ENCODE assay signal across 19 cellular contexts in the genomic region with DNA sequence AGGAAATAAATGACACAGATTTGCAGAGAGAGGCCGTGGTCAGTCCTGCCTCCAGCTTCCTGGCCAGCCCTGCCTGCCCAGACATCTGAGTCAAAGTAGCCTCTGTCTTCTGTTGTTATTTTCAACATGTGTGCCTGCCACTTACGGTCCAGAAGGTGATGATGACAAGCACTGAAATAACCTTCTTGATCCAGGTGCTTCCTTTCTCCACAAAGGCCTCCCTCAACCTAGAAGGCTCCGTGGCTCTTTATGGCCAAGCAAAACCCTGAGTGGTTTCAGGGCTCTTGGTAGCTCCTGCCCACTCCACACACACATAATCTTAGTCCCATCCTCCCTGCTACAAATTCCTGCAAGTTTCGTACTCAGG. TPM values are rescaled to one million over a fixed set of nuclear protein-coding genes. Genes with fewer than 3 reads are reported as not detected.
A peak's percentile ranks its signal among the peaks of the same experiment; 100 is the strongest.
DNase-seq lines count a peak whose midpoint lies in the region; ATAC-seq and TF ChIP-seq lines count a peak whose summit lies in the region.
"Had no signal": no experiment of that assay in that cellular context is flagged by ENCODE, and none has a peak within 500 bp of the region (broad histone marks: within the 10 kb centered on the region; RNA-seq: fewer than 3 reads in every experiment).

No MANE protein-coding gene starts in this region.

- no peaks in the 10 kb centered on the region for H3K9me3 ChIP-seq in right atrium auricular region
- H3K9me3 ChIP-seq: colonic mucosa, mucosa of descending colon, SJCRH30, tibial artery had no signal

- H3K9me3 Mint-ChIP-seq in stimulated activated memory B cell treated with anti-CD40 and anti-IgM and Interleukin-4, amounts not matched to agents 10 μg/mL and 1 μg/mL and 100 μg/mL, for 72 hours: no peaks in the 10 kb centered on the region
- H3K9me3 Mint-ChIP-seq in effector memory CD8-positive, alpha-beta T cell: no peaks in the 10 kb centered on the region
- H3K9me3 Mint-ChIP-seq: activated naive CD4-positive, alpha-beta T cell treated with anti-CD3 and anti-CD28 coated beads, Interleukin-2, amount 50 U/mL, for 72 hours; activated T-cell treated with anti-CD3 and anti-CD28 coated beads, Interleukin-2, amount 50 U/mL, for 72 hours; H9; stimulated activated naive B cell treated with anti-CD40 and anti-IgM and Interleukin-4, amounts not matched to agents 10 μg/mL and 1 μg/mL and 100 μg/mL, for 72 hours; T-helper 2 cell treated with Interferon-gamma antibody and Interleukin-4, amounts not matched to agents 5 μg/mL and 100 μg/mL, for 36 hours had no signal

- POLR2A ChIA-PET in RWPE1 (lab: Yijun Ruan, JAX; ENCODE audit: low non-redundant PET): no interaction called here

- no peak for ATAC-seq in left cardiac atrium
- peak; percentile 12 for ATAC-seq in HG03159 (IDR thresholded peaks at IDR 0.05; ENCODE audit: unreplicated experiment)
- ATAC-seq in stimulated activated memory B cell treated with anti-CD40 and anti-IgM and Interleukin-4, amounts not matched to agents 10 μg/mL and 1 μg/mL and 100 μg/mL, for 72 hours: no peak
- ATAC-seq in HG02763 (IDR thresholded peaks at IDR 0.05; ENCODE audit: unreplicated experiment): no peak
- ATAC-seq in effector memory CD8-positive, alpha-beta T cell (replicated peaks): no peak

- no peak overlapping the region for H3K4me3 ChIP-seq in right atrium auricular region
- H3K4me3 ChIP-seq: colonic mucosa, mucosa of descending colon, SJCRH30, tibial artery had no signal

- in situ Hi-C loops in KBM-7 (cut with MboI; ENCODE audit: low pct_unique_long_range_greater_than_20kb, low sequenced_read_pairs): loop anchor here (25.0 kb wide), 2 partner anchors 230 to 470 kb away; no protein-coding TSS in a partner anchor

- no peaks in the 10 kb centered on the region for H3K36me3 Mint-ChIP-seq in stimulated activated memory B cell treated with anti-CD40 and anti-IgM and Interleukin-4, amounts not matched to agents 10 μg/mL and 1 μg/mL and 100 μg/mL, for 72 hours
- no peaks in the 10 kb centered on the region for H3K36me3 Mint-ChIP-seq in effector memory CD8-positive, alpha-beta T cell (ENCODE audit: insufficient read depth)
- H3K36me3 Mint-ChIP-seq: activated naive CD4-positive, alpha-beta T cell treated with anti-CD3 and anti-CD28 coated beads, Interleukin-2, amount 50 U/mL, for 72 hours; stimulated activated naive B cell treated with anti-CD40 and anti-IgM and Interleukin-4, amounts not matched to agents 10 μg/mL and 1 μg/mL and 100 μg/mL, for 72 hours had no signal

- H3K27ac ChIP-seq in right atrium auricular region (no peak overlapping the region), RWPE1 (peak overlapping the region; percentile 65)
- H3K27ac ChIP-seq: colonic mucosa, SJCRH30, tibial artery had no signal

- DNase-seq in left cardiac atrium: peak; percentile 6
- no peak for DNase-seq in right atrium auricular region (ENCODE audit: low spot score)
- no peak for DNase-seq in RWPE1 (ENCODE audit: low spot score)
- DNase-seq in effector memory CD8-positive, alpha-beta T cell: no peak
- no peak for DNase-seq in KBM-7
- DNase-seq: kidney, tibial artery had no signal

- CTCF ChIA-PET in RWPE1 (lab: Yijun Ruan, JAX): interaction anchor here (0.5 to 3.3 kb wide), 24 partner anchors 17 to 498 kb away, joined by 3 to 18 read pairs (median 4); no protein-coding TSS in a partner anchor

- peak overlapping the region; percentile 79 for H3K4me3 Mint-ChIP-seq in stimulated activated memory B cell treated with anti-CD40 and anti-IgM and Interleukin-4, amounts not matched to agents 10 μg/mL and 1 μg/mL and 100 μg/mL, for 72 hours
- peak overlapping the region in 1 of 2 donors; percentile 71 for H3K4me3 Mint-ChIP-seq in effector memory CD8-positive, alpha-beta T cell

- peak overlapping the region; percentile 5 for H3K27ac Mint-ChIP-seq in stimulated activated memory B cell treated with anti-CD40 and anti-IgM and Interleukin-4, amounts not matched to agents 10 μg/mL and 1 μg/mL and 100 μg/mL, for 72 hours
- H3K27ac Mint-ChIP-seq in effector memory CD8-positive, alpha-beta T cell: no peak overlapping the region
- H3K27ac Mint-ChIP-seq: activated naive CD4-positive, alpha-beta T cell treated with anti-CD3 and anti-CD28 coated beads, Interleukin-2, amount 50 U/mL, for 72 hours; activated T-cell treated with anti-CD3 and anti-CD28 coated beads, Interleukin-2, amount 50 U/mL, for 72 hours; H9; T-helper 2 cell treated with Interferon-gamma antibody and Interleukin-4, amounts not matched to agents 5 μg/mL and 100 μg/mL, for 36 hours had no signal

- H3K4me1 ChIP-seq in right atrium auricular region: peaks cover 0 to 13% of the 10 kb centered on the region in 2 donors

- peaks cover 25% of the 10 kb centered on the region for H3K4me1 Mint-ChIP-seq in stimulated activated memory B cell treated with anti-CD40 and anti-IgM and Interleukin-4, amounts not matched to agents 10 μg/mL and 1 μg/mL and 100 μg/mL, for 72 hours
- H3K4me1 Mint-ChIP-seq in effector memory CD8-positive, alpha-beta T cell (ENCODE audit: low read depth in 2 of 2): peaks cover 7 to 8% of the 10 kb centered on the region in 2 donors

- H3K36me3 ChIP-seq in right atrium auricular region: no peaks in the 10 kb centered on the region
- H3K36me3 ChIP-seq: colonic mucosa, SJCRH30, tibial artery had no signal

- no peaks in the 10 kb centered on the region for H3K27me3 ChIP-seq in right atrium auricular region
- H3K27me3 ChIP-seq: colonic mucosa, SJCRH30 had no signal

- intact Hi-C loops in left cardiac atrium (cut with DNase I): loop anchor here (5.0 to 10.0 kb wide), 3 partner anchors 243 to 480 kb away; no protein-coding TSS in a partner anchor

- H3K27me3 Mint-ChIP-seq in stimulated activated memory B cell treated with anti-CD40 and anti-IgM and Interleukin-4, amounts not matched to agents 10 μg/mL and 1 μg/mL and 100 μg/mL, for 72 hours: peaks cover 23% of the 10 kb centered on the region
- H3K27me3 Mint-ChIP-seq in effector memory CD8-positive, alpha-beta T cell: peaks cover 21 to 71% of the 10 kb centered on the region in 2 donors

- TF ChIP-seq CTCF in right atrium auricular region (IDR thresholded peaks at IDR 0.05) (no peak), RWPE1 (conservative IDR thresholded peaks at IDR 0.05; ENCODE audit: low read depth) (no peak)

RNA-seq across cellular contexts. Expression of a gene that starts 34.1 kb away (rescaled TPM):
- total RNA-seq in left cardiac atrium (not detected), right atrium auricular region (not detected)
- total RNA-seq: activated naive CD4-positive, alpha-beta T cell treated with anti-CD3 and anti-CD28 coated beads, Interleukin-2, amount 50 U/mL, for 72 hours; activated T-cell treated with anti-CD3 and anti-CD28 coated beads, Interleukin-2, amount 50 U/mL, for 72 hours; H9; NCI-H460; SJCRH30 had no signal

RNA-seq across cellular contexts. Expression of a gene that starts 55.5 kb away (rescaled TPM):
- total RNA-seq in left cardiac atrium (10 to 100 TPM; 53.7 to 54.1 TPM), right atrium auricular region (10 to 100 TPM; 28.5 to 42.3 TPM)

RNA-seq across cellular contexts. Expression of a gene that starts 57.8 kb away (rescaled TPM):
- not detected for total RNA-seq in left cardiac atrium
- total RNA-seq in right atrium auricular region: not detected
- total RNA-seq: activated naive CD4-positive, alpha-beta T cell treated with anti-CD3 and anti-CD28 coated beads, Interleukin-2, amount 50 U/mL, for 72 hours; activated T-cell treated with anti-CD3 and anti-CD28 coated beads, Interleukin-2, amount 50 U/mL, for 72 hours; H9; kidney; NCI-H460; SJCRH30 had no signal
